ENCODE assay signal across 19 cellular contexts in the genomic region with DNA sequence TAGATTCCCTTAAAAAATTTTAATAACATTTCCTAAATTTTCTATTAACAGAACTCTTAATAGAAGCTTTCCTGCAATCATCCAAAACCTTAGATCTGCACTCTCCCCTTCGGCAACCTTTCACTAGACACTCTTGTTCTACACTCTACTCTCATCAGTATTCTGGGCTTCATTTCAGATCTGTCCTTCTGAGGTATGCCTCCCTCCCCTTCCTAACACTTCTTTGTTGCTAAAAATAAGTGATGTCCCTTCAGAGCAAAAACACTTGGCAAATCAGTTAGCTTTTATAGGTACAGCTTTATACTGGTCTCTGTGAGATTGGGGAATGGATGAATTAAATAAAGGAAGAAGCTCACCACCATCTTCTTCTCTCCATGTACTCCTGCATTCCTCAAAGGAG. TPM values are rescaled to one million over a fixed set of nuclear protein-coding genes. Genes with fewer than 3 reads are reported as not detected.
"Had no signal": no experiment of that assay in that cellular context is flagged by ENCODE, and none has a peak within 500 bp of the region (broad histone marks: within the 10 kb centered on the region; RNA-seq: fewer than 3 reads in every experiment).

No MANE protein-coding gene starts in this region.

- H3K9me3 ChIP-seq: SK-N-SH had no signal

- DNase-seq: IMR-90, Kasumi-1, MM.1S, NCI-H1092 treated with DMSO at 0.1 percent for 48 hours, NCI-H1436, NCI-H187, NCI-H2029, NCI-H2081 treated with DMSO at 0.1 percent for 48 hours, NCI-H2171, NCI-H226, NCI-H446, NCI-H510A, NCI-H524 treated with DMSO at 0.1 percent for 48 hours, NCI-H69, NCI-H774, RPMI8226, SK-N-SH had no signal

- H3K27ac ChIP-seq: KMS-11 had no signal

- ATAC-seq: HepG2 had no signal

RNA-seq across cellular contexts. Expression of gene GNAO1, which starts 28.2 kb away (rescaled TPM):
- total RNA-seq: HepG2 had no signal
